ENCODE assay signal across 7 cellular contexts in the genomic region with DNA sequence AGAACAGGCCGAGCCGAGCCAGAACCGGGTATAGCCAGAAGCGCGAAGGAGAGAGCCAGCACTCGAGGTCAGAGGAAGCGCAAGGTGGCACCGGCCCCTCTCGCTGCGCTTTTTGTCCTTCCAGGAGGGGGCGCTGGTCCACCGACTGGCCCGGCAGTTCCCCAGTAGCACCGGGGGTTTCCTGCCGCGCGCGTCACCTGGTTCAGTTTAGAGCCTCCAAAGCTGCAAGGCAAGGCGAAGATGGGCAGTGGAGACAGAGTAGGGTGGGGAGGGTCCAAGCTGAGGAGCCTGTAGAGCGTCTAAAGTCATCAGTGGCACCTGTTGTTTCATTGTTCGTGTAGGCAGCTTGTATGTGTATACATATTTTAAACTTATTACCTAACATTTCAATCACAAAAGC. TPM values are rescaled to one million over a fixed set of nuclear protein-coding genes. Genes with fewer than 3 reads are reported as not detected.
A peak's percentile ranks its signal among the peaks of the same experiment; 100 is the strongest.
DNase-seq lines count a peak whose midpoint lies in the region; ATAC-seq and TF ChIP-seq lines count a peak whose summit lies in the region.

No MANE protein-coding gene starts in this region.

- no peaks in the 10 kb centered on the region for H3K9me3 ChIP-seq in psoas muscle

- H3K27me3 ChIP-seq in psoas muscle (ENCODE audit: insufficient read depth in 3 of 3, low read length in 2 of 3) = peaks cover 0 to 2% (median 0%) of the 10 kb centered on the region in 3 donors

- intact Hi-C loops in psoas muscle (cut with DNase I) = loop anchor here (5.0 to 10.0 kb wide), 3 partner anchors 55 to 978 kb away; no protein-coding TSS in a partner anchor

- peaks cover 41% of the 10 kb centered on the region for H3K4me1 Mint-ChIP-seq in chondrocyte (ENCODE audit: low read depth)

- no peaks in the 10 kb centered on the region for H3K36me3 ChIP-seq in psoas muscle (ENCODE audit: insufficient read depth in 1 of 2, low read depth in 1 of 2)

- no peaks in the 10 kb centered on the region for H3K9me3 Mint-ChIP-seq in chondrocyte (ENCODE audit: low read depth)

- H3K4me1 ChIP-seq in psoas muscle = no peaks in the 10 kb centered on the region

- DNase-seq in GM12865 (ENCODE audit: low read depth) = peak; percentile 49
- peak; percentile 70 for DNase-seq in NCI-H69 (lab: John Stamatoyannopoulos, UW)
- no peak for DNase-seq in chondrocyte (ENCODE audit: low spot score)
- no peak for DNase-seq in psoas muscle
- DNase-seq in anterior cingulate cortex (lab: John Stamatoyannopoulos, UW) = no peak
- no peak for DNase-seq in DMS 273 treated with DMSO at 0.1 percent for 48 hours (lab: John Stamatoyannopoulos, UW)

- H3K4me3 ChIP-seq in GM12865 (ENCODE audit: low read depth, low read length) = no peak overlapping the region
- no peak overlapping the region for H3K4me3 ChIP-seq in psoas muscle

- H3K36me3 Mint-ChIP-seq in chondrocyte (ENCODE audit: low read depth) = no peaks in the 10 kb centered on the region

- ATAC-seq in psoas muscle (no peak), HG03521 (IDR thresholded peaks at IDR 0.05; ENCODE audit: unreplicated experiment) (no peak)

- TF ChIP-seq CTCF in GM12865 (IDR thresholded peaks at IDR 0.05; ENCODE audit: insufficient read depth, low read depth, low read length, missing control alignments) (peak; percentile 48), chondrocyte (IDR thresholded peaks at IDR 0.05) (peak; percentile 66), psoas muscle (IDR thresholded peaks at IDR 0.05) (peak; percentile 9)

- H3K27ac ChIP-seq in psoas muscle = no peak overlapping the region

- no peak overlapping the region for H3K4me3 Mint-ChIP-seq in chondrocyte (ENCODE audit: unreplicated experiment)

- 70 to 73% (median 70%) methylated on average over 21 of the region's 21 CpGs for WGBS in psoas muscle, 3 donors

- no peaks in the 10 kb centered on the region for H3K27me3 Mint-ChIP-seq in chondrocyte (ENCODE audit: low read depth)

- H3K27ac Mint-ChIP-seq in chondrocyte (ENCODE audit: unreplicated experiment) = no peak overlapping the region

RNA-seq across cellular contexts. Expression of a gene that starts 7.6 kb away (rescaled TPM):
- not detected in 3 replicates for total RNA-seq in chondrocyte
- total RNA-seq in psoas muscle = not detected
- not detected for polyA plus RNA-seq in psoas muscle

Comparison
In these comparisons a context has a peak if more than half of its experiments do, and no peak if none do; other contexts are left out.
1. DNase-seq: peak in GM12865 (single experiment) and NCI-H69 (single experiment); none in chondrocyte (single experiment), psoas muscle (0 of 2), anterior cingulate cortex (0 of 58) and DMS 273 treated with DMSO at 0.1 percent for 48 hours (single experiment).
2. CTCF ChIP-seq: peak in every context shown above with its lines; median percentile 66 in chondrocyte; 48 in GM12865; 9 in psoas muscle.